9 cellular contexts compared by ENCODE assay signal in the genomic region with DNA sequence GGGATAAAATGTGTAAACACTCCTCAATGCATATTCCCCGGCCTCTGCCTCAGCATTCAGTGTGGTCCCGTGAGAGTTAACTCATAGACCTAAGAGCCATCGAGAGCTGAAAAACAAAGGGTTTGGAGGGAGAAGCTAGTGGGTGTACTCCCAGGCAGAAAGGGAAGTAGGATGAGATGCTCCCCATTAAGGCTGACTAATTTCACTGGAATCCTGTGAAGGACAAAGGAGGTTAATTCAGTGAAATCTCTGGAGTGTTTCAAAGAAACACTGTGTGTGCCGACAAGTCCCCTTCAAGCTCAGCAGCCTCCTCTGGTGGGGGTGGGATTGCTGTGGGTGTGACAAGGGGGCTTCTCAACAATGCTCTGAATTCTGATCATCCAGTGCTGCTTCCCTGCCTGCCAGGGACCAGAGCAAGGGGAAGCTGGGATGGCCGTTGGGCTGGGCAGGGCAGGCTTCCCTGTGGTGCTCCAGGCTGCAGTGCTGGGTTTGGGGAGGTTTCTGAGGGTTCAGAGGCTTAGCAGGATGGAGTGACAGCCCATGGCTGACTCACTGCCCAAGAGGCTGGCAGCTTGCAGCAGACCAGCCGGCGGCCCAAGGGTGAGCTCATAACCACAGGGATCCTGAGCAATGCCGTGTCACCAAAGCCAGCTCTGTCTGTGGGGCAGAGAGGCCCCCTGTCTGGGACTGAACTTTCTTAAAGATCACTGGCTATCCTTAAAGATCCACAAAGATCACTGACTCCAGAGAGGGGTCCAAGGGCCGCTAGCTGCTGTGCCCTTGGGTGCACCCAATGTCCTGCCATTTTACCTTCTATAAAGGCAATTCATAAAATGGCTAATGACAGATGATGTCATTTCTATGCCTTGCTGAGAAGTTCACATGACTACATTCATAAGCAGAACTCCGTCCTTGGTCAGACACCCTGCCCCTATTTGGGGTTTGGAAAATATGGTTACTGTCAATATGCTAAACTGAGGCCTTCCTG.
DNase-seq lines count a peak whose midpoint lies in the region; ATAC-seq and TF ChIP-seq lines count a peak whose summit lies in the region.
"Had no signal": no experiment of that assay in that cellular context is flagged by ENCODE, and none has a peak within 500 bp of the region (broad histone marks: within the 10 kb centered on the region; RNA-seq: fewer than 3 reads in every experiment).

No MANE protein-coding gene starts in this region.

- ATAC-seq in activated T-cell treated with anti-CD3 and anti-CD28 coated beads, Interleukin-2, amount 50 U/mL, for 4 hours: peak; percentile 75 to 89
- peak; percentile 94 for ATAC-seq in stimulated activated naive CD8-positive, alpha-beta T cell treated with anti-CD3 and anti-CD28 coated beads, Interleukin-15, Interleukin-2, amounts not matched to agents 100 U/mL and 50 U/mL, for 24 hours
- ATAC-seq in HG03520 (IDR thresholded peaks at IDR 0.05; ENCODE audit: unreplicated experiment): no peak
- no peak for ATAC-seq in HG02973 (IDR thresholded peaks at IDR 0.05; ENCODE audit: unreplicated experiment)

- peak; percentile 28 for TF ChIP-seq CTCF in SK-N-SH (IDR thresholded peaks at IDR 0.05)

- H3K4me1 ChIP-seq in SK-N-SH (ENCODE audit: control insufficient read depth in 1 of 2, insufficient read depth in 2 of 2, low read depth in 1 of 2, low read length in 1 of 2): peaks cover 12 to 36% of the 10 kb centered on the region in 2 experiments

- H2AFZ ChIP-seq in SK-N-SH (ENCODE audit: low read depth): peak overlapping the region; percentile 52

- peaks cover 30% of the 10 kb centered on the region for H3F3A ChIP-seq in SK-N-SH (replicated peaks; ENCODE audit: insufficient read depth)

- peak overlapping the region; percentile 3 to 53; a peak in 3 of 4 replicates for H3K4me3 ChIP-seq in SK-N-SH (ENCODE audit: low read depth in 2 of 2, low read length in 1 of 2)

- DNase-seq in activated T-cell treated with anti-CD3 and anti-CD28 coated beads, Interleukin-2, amount 50 U/mL, for 4 hours: no peak
- no peak for DNase-seq in activated T-cell treated with anti-CD3 and anti-CD28 coated beads, Interleukin-2, amount 50 U/mL, for 1 hour
- DNase-seq in SK-N-SH: no peak
- peak; percentile 96 for DNase-seq in foreskin melanocyte
- DNase-seq in stimulated activated naive CD8-positive, alpha-beta T cell treated with anti-CD3 and anti-CD28 coated beads, Interleukin-15, Interleukin-2, amounts not matched to agents 100 U/mL and 50 U/mL, for 24 hours: peak; percentile 49
- DNase-seq in NCI-H1694 (lab: John Stamatoyannopoulos, UW): no peak
- DNase-seq: activated B cell treated with CpG ODN at 0.5 μM for 24 hours had no signal

- H3K9me2 ChIP-seq in SK-N-SH: no peaks in the 10 kb centered on the region

- CTCF ChIA-PET in SK-N-SH (lab: Yijun Ruan, JAX): interaction anchor here (1.1 to 13.7 kb wide), 5 partner anchors 72 to 169 kb away, joined by 3 to 237 read pairs (median 5); no protein-coding TSS in a partner anchor

- H3K27me3 ChIP-seq in SK-N-SH (ENCODE audit: insufficient read depth): no peaks in the 10 kb centered on the region

- H3K36me3 ChIP-seq in SK-N-SH (replicated peaks in 1 of 2; ENCODE audit: control insufficient read depth in 1 of 2, insufficient read depth in 2 of 2, low read length in 1 of 2): no peaks in the 10 kb centered on the region

- H3K27ac ChIP-seq in SK-N-SH (ENCODE audit: low read depth in 2 of 2, low read length in 1 of 2): peak overlapping the region; percentile 77 to 100; a peak in 3 of 4 replicates

- H3K36me3 Mint-ChIP-seq in activated T-cell treated with anti-CD3 and anti-CD28 coated beads, Interleukin-2, amount 50 U/mL, for 4 hours (ENCODE audit: insufficient read depth): no peaks in the 10 kb centered on the region

- H3K4me1 Mint-ChIP-seq in activated T-cell treated with anti-CD3 and anti-CD28 coated beads, Interleukin-2, amount 50 U/mL, for 4 hours (ENCODE audit: low read depth): no peaks in the 10 kb centered on the region
- H3K4me1 Mint-ChIP-seq: activated B cell treated with CpG ODN at 0.5 μM for 24 hours had no signal

- H3K4me3 Mint-ChIP-seq in activated T-cell treated with anti-CD3 and anti-CD28 coated beads, Interleukin-2, amount 50 U/mL, for 4 hours: no peak overlapping the region
- H3K4me3 Mint-ChIP-seq: activated B cell treated with CpG ODN at 0.5 μM for 24 hours had no signal

- POLR2A ChIA-PET in SK-N-SH (lab: Yijun Ruan, JAX): no interaction called here

- H4K20me1 ChIP-seq in SK-N-SH (ENCODE audit: insufficient read depth): no peaks in the 10 kb centered on the region

- H3K9me3 ChIP-seq in SK-N-SH: no peaks in the 10 kb centered on the region

- TF ChIP-seq EP300 in SK-N-SH (IDR thresholded peaks at IDR 0.05; ENCODE audit: borderline replicate concordance in 1 of 2, low read depth in 1 of 2, low read length in 1 of 2): peak in 1 of 2 experiments; percentile 93; a peak in 2 of 4 replicates

- no peaks in the 10 kb centered on the region for H3K9me3 Mint-ChIP-seq in activated T-cell treated with anti-CD3 and anti-CD28 coated beads, Interleukin-2, amount 50 U/mL, for 4 hours
- H3K9me3 Mint-ChIP-seq: activated B cell treated with CpG ODN at 0.5 μM for 24 hours had no signal

- WGBS in SK-N-SH (ENCODE audit: low lambda C conversion rate): 6% methylated on average over 9 of the region's 10 CpGs

- H3K9ac ChIP-seq in SK-N-SH: peak overlapping the region; percentile 92

- peak overlapping the region; percentile 82 for H3K4me2 ChIP-seq in SK-N-SH

- H3K79me2 ChIP-seq in SK-N-SH (ENCODE audit: insufficient read depth): no peaks in the 10 kb centered on the region

- TF ChIP-seq RAD21 in SK-N-SH (IDR thresholded peaks at IDR 0.05; ENCODE audit: low read length): no peak

- no peaks in the 10 kb centered on the region for H3K27me3 Mint-ChIP-seq in activated T-cell treated with anti-CD3 and anti-CD28 coated beads, Interleukin-2, amount 50 U/mL, for 4 hours (ENCODE audit: low read depth)
- H3K27me3 Mint-ChIP-seq: activated B cell treated with CpG ODN at 0.5 μM for 24 hours had no signal

TF ChIP-seq in SK-N-SH, 30 proteins besides CTCF, POLR2A, EP300 and RAD21 (continues in another document):
- no peak for TF ChIP-seq GATA2 (CRISPR knock-in tag; IDR thresholded peaks at IDR 0.05)
- TF ChIP-seq, protein P1, sequence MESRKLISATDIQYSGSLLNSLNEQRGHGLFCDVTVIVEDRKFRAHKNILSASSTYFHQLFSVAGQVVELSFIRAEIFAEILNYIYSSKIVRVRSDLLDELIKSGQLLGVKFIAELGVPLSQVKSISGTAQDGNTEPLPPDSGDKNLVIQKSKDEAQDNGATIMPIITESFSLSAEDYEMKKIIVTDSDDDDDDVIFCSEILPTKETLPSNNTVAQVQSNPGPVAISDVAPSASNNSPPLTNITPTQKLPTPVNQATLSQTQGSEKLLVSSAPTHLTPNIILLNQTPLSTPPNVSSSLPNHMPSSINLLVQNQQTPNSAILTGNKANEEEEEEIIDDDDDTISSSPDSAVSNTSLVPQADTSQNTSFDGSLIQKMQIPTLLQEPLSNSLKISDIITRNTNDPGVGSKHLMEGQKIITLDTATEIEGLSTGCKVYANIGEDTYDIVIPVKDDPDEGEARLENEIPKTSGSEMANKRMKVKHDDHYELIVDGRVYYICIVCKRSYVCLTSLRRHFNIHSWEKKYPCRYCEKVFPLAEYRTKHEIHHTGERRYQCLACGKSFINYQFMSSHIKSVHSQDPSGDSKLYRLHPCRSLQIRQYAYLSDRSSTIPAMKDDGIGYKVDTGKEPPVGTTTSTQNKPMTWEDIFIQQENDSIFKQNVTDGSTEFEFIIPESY (IDR thresholded peaks at IDR 0.05; ENCODE audit: borderline replicate concordance, low read depth): peak; percentile 82; the same call in 1 of the 2 replicates
- peak; percentile 96 for TF ChIP-seq FOSL2 (IDR thresholded peaks at IDR 0.05; ENCODE audit: borderline replicate concordance, low read depth)
- peak; percentile 89 for TF ChIP-seq JUND (IDR thresholded peaks at IDR 0.05)
- TF ChIP-seq MEF2A (IDR thresholded peaks at IDR 0.05; ENCODE audit: borderline replicate concordance, low read depth): peak; percentile 8; the same call in 1 of the 2 replicates
- peak; percentile 90 for TF ChIP-seq RXRA (IDR thresholded peaks at IDR 0.05; ENCODE audit: borderline replicate concordance, low read depth)
- TF ChIP-seq FOXJ3 (CRISPR knock-in tag; IDR thresholded peaks at IDR 0.05): no peak
- TF ChIP-seq GABPA (IDR thresholded peaks at IDR 0.05; ENCODE audit: low read depth): 0 out of 2 replicates have a peak, but pooled peaks have one; percentile 9
- TF ChIP-seq TAF1 (IDR thresholded peaks at IDR 0.05; ENCODE audit: borderline replicate concordance, low read depth, low read length): peak; percentile 70; the same call in 1 of the 2 replicates
- TF ChIP-seq SIN3A (IDR thresholded peaks at IDR 0.05; ENCODE audit: borderline replicate concordance, low read depth, low read length): peak; percentile 66; the same call in 1 of the 2 replicates
- TF ChIP-seq RCOR1 (IDR thresholded peaks at IDR 0.05; ENCODE audit: low read length): no peak
- peak; percentile 68 for TF ChIP-seq POLR2AphosphoS5 (IDR thresholded peaks at IDR 0.05; ENCODE audit: low read depth, low read length)
- TF ChIP-seq, protein P2, sequence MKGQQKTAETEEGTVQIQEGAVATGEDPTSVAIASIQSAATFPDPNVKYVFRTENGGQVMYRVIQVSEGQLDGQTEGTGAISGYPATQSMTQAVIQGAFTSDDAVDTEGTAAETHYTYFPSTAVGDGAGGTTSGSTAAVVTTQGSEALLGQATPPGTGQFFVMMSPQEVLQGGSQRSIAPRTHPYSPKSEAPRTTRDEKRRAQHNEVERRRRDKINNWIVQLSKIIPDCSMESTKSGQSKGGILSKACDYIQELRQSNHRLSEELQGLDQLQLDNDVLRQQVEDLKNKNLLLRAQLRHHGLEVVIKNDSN (IDR thresholded peaks at IDR 0.05; ENCODE audit: borderline replicate concordance, low read depth): 0 out of 2 replicates have a peak, but pooled peaks have one; percentile 9
- TF ChIP-seq, protein P3, sequence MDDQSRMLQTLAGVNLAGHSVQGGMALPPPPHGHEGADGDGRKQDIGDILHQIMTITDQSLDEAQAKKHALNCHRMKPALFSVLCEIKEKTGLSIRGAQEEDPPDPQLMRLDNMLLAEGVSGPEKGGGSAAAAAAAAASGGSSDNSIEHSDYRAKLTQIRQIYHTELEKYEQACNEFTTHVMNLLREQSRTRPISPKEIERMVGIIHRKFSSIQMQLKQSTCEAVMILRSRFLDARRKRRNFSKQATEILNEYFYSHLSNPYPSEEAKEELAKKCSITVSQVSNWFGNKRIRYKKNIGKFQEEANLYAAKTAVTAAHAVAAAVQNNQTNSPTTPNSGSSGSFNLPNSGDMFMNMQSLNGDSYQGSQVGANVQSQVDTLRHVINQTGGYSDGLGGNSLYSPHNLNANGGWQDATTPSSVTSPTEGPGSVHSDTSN (IDR thresholded peaks at IDR 0.05): peak; percentile 92
- TF ChIP-seq TCF12 (IDR thresholded peaks at IDR 0.05): peak; percentile 84
- TF ChIP-seq ELF1 (IDR thresholded peaks at IDR 0.05): peak; percentile 23; the same call in 1 of the 2 replicates

Comparison
In these comparisons a context has a peak if more than half of its experiments do, and no peak if none do; other contexts are left out.
1. ATAC-seq: peak in activated T-cell treated with anti-CD3 and anti-CD28 coated beads, Interleukin-2, amount 50 U/mL, for 4 hours (2 of 2) and stimulated activated naive CD8-positive, alpha-beta T cell treated with anti-CD3 and anti-CD28 coated beads, Interleukin-15, Interleukin-2, amounts not matched to agents 100 U/mL and 50 U/mL, for 24 hours (single experiment); none in HG03520 (single experiment) and HG02973 (single experiment).
2. DNase-seq: peak in foreskin melanocyte (single experiment) and stimulated activated naive CD8-positive, alpha-beta T cell treated with anti-CD3 and anti-CD28 coated beads, Interleukin-15, Interleukin-2, amounts not matched to agents 100 U/mL and 50 U/mL, for 24 hours (single experiment); none in activated T-cell treated with anti-CD3 and anti-CD28 coated beads, Interleukin-2, amount 50 U/mL, for 4 hours (single experiment), activated T-cell treated with anti-CD3 and anti-CD28 coated beads, Interleukin-2, amount 50 U/mL, for 1 hour (single experiment), SK-N-SH (single experiment) and NCI-H1694 (single experiment).